9 cellular contexts compared by ENCODE assay signal in genomic region chr11:22830082-22830414, GRCh38. TPM values are rescaled to one million over a fixed set of nuclear protein-coding genes. Genes with fewer than 3 reads are reported as not detected.
DNase-seq lines count a peak whose midpoint lies in the region; ATAC-seq, FAIRE-seq and TF ChIP-seq lines count a peak whose summit lies in the region.
"Had no signal": no experiment of that assay in that cellular context is flagged by ENCODE, and none has a peak within 500 bp of the region (broad histone marks: within the 10 kb centered on the region; RNA-seq: fewer than 3 reads in every experiment).

No MANE protein-coding gene starts in this region.

- dilution Hi-C loops in keratinocyte (cut with MboI; ENCODE audit: extremely low pct_ligation_motif_present, low sequenced_read_pairs): no loop called here

- H3K27ac Mint-ChIP-seq in T-helper 2 cell treated with Interferon-gamma antibody and Interleukin-4, amounts not matched to agents 5 μg/mL and 100 μg/mL, for 36 hours: peak overlapping the region; percentile 89
- H3K27ac Mint-ChIP-seq in activated T-helper 1 cell treated with anti-CD3 and anti-CD28 coated beads, Interleukin-12 subunit alpha, Interleukin-12 subunit beta, Interleukin-2, Interleukin-4 antibody, amounts not matched to agents 30 ng/mL and 10 ng/mL and 1 ng/mL, durations not matched to agents 14 hours and 24 hours and 36 hours: peak overlapping the region; percentile 79

- H3K36me3 Mint-ChIP-seq in T-helper 2 cell treated with Interferon-gamma antibody and Interleukin-4, amounts not matched to agents 5 μg/mL and 100 μg/mL, for 36 hours (ENCODE audit: low read depth): peaks cover 5% of the 10 kb centered on the region
- H3K36me3 Mint-ChIP-seq in activated T-helper 1 cell treated with anti-CD3 and anti-CD28 coated beads, Interleukin-12 subunit alpha, Interleukin-12 subunit beta, Interleukin-2, Interleukin-4 antibody, amounts not matched to agents 30 ng/mL and 10 ng/mL and 1 ng/mL, durations not matched to agents 14 hours and 24 hours and 36 hours (ENCODE audit: low read depth): peaks cover 5% of the 10 kb centered on the region

- H2AFZ ChIP-seq in keratinocyte (ENCODE audit: control insufficient read depth, low read length): no peak overlapping the region

- H3K4me2 ChIP-seq in keratinocyte (ENCODE audit: control insufficient read depth, extremely low read depth, insufficient read depth, low read depth, low read length): peak overlapping the region; percentile 15

- H3K27me3 ChIP-seq in keratinocyte (ENCODE audit: control insufficient read depth, extremely low read depth, insufficient read depth, low read length) (no peaks in the 10 kb centered on the region), stomach smooth muscle (ENCODE audit: control insufficient read depth in 1 of 2, insufficient read depth in 2 of 2, low read length in 2 of 2) (no peaks in the 10 kb centered on the region)

- H3K4me3 ChIP-seq in keratinocyte (ENCODE audit: control insufficient read depth in 2 of 3, extremely low read depth in 1 of 3, insufficient read depth in 2 of 3, low read depth in 1 of 3, low read length in 3 of 3): peak overlapping the region; percentile 52 to 73 (median 69)
- H3K4me3 ChIP-seq in stomach smooth muscle (ENCODE audit: low read length in 2 of 2): peak overlapping the region; percentile 81 to 92

- no peaks in the 10 kb centered on the region for H3K27me3 Mint-ChIP-seq in T-helper 2 cell treated with Interferon-gamma antibody and Interleukin-4, amounts not matched to agents 5 μg/mL and 100 μg/mL, for 36 hours (ENCODE audit: low read depth)
- H3K27me3 Mint-ChIP-seq in activated T-helper 1 cell treated with anti-CD3 and anti-CD28 coated beads, Interleukin-12 subunit alpha, Interleukin-12 subunit beta, Interleukin-2, Interleukin-4 antibody, amounts not matched to agents 30 ng/mL and 10 ng/mL and 1 ng/mL, durations not matched to agents 14 hours and 24 hours and 36 hours (ENCODE audit: insufficient read depth): no peaks in the 10 kb centered on the region

- no peaks in the 10 kb centered on the region for H3K79me2 ChIP-seq in keratinocyte (ENCODE audit: control insufficient read depth, insufficient read depth, low read length)

- H3K4me3 Mint-ChIP-seq in T-helper 2 cell treated with Interferon-gamma antibody and Interleukin-4, amounts not matched to agents 5 μg/mL and 100 μg/mL, for 36 hours: peak overlapping the region; percentile 90
- H3K4me3 Mint-ChIP-seq in activated T-helper 1 cell treated with anti-CD3 and anti-CD28 coated beads, Interleukin-12 subunit alpha, Interleukin-12 subunit beta, Interleukin-2, Interleukin-4 antibody, amounts not matched to agents 30 ng/mL and 10 ng/mL and 1 ng/mL, durations not matched to agents 14 hours and 24 hours and 36 hours: peak overlapping the region; percentile 94

- intact Hi-C loops in activated T-helper 1 cell treated with anti-CD3 and anti-CD28 coated beads, Interleukin-12 subunit alpha, Interleukin-12 subunit beta, Interleukin-2, Interleukin-4 antibody, amounts not matched to agents 30 ng/mL and 10 ng/mL and 1 ng/mL, durations not matched to agents 14 hours and 24 hours and 36 hours (cut with micrococcal nuclease): no loop called here

- no peak overlapping the region for H3K9ac ChIP-seq in keratinocyte (ENCODE audit: control insufficient read depth, extremely low read depth, insufficient read depth, low read length)
- H3K9ac ChIP-seq in stomach smooth muscle (ENCODE audit: low read length in 2 of 2): peak overlapping the region in 1 of 2 donors; percentile 50

- peaks cover 14% of the 10 kb centered on the region for H3K4me1 Mint-ChIP-seq in T-helper 2 cell treated with Interferon-gamma antibody and Interleukin-4, amounts not matched to agents 5 μg/mL and 100 μg/mL, for 36 hours (ENCODE audit: low read depth)
- peaks cover 14% of the 10 kb centered on the region for H3K4me1 Mint-ChIP-seq in activated T-helper 1 cell treated with anti-CD3 and anti-CD28 coated beads, Interleukin-12 subunit alpha, Interleukin-12 subunit beta, Interleukin-2, Interleukin-4 antibody, amounts not matched to agents 30 ng/mL and 10 ng/mL and 1 ng/mL, durations not matched to agents 14 hours and 24 hours and 36 hours (ENCODE audit: low read depth)

- H4K20me1 ChIP-seq in keratinocyte (ENCODE audit: control insufficient read depth, extremely low read depth, insufficient read depth, low read length): no peaks in the 10 kb centered on the region

- H3K4me1 ChIP-seq in keratinocyte (ENCODE audit: control insufficient read depth, extremely low read depth, insufficient read depth, low read length) (peaks cover 5% of the 10 kb centered on the region), stomach smooth muscle (ENCODE audit: control insufficient read depth, insufficient read depth, low read length) (no peaks in the 10 kb centered on the region)

- TF ChIP-seq CTCF in keratinocyte (optimal IDR thresholded peaks at IDR 0.05 in 1 of 3, IDR thresholded peaks at IDR 0.05 in 1 of 3, conservative IDR thresholded peaks at IDR 0.05 in 1 of 3; ENCODE audit: extremely low read depth in 1 of 3, insufficient read depth in 2 of 3, low read length in 3 of 3): no peak

- H3K9me3 ChIP-seq in keratinocyte (ENCODE audit: control insufficient read depth, low read depth, low read length): no peaks in the 10 kb centered on the region
- H3K9me3 ChIP-seq in stomach smooth muscle (ENCODE audit: control insufficient read depth in 2 of 2, low read length in 2 of 2): no peaks in the 10 kb centered on the region

- FAIRE-seq in keratinocyte (lab: Jason Lieb, UNC): no peak

- DNase-seq in T-helper 2 cell treated with Interferon-gamma antibody and Interleukin-4, amounts not matched to agents 5 μg/mL and 100 μg/mL, for 36 hours (ENCODE audit: low spot score): no peak
- DNase-seq in T-helper 2 cell (no peak), keratinocyte (ENCODE audit: low read depth, low spot score) (no peak)
- DNase-seq in activated T-helper 1 cell treated with anti-CD3 and anti-CD28 coated beads, Interleukin-12 subunit alpha, Interleukin-12 subunit beta, Interleukin-2, Interleukin-4 antibody, amounts not matched to agents 30 ng/mL and 10 ng/mL and 1 ng/mL, durations not matched to agents 14 hours and 24 hours and 36 hours (ENCODE audit: low spot score): no peak
- DNase-seq in stimulated activated CD4-positive, alpha-beta T cell treated with anti-CD3 and anti-CD28 coated beads, Interleukin-1b, Interleukin-23, amount 100 ng/mL, for 48 hours: no peak

- H3K9me3 Mint-ChIP-seq in T-helper 2 cell treated with Interferon-gamma antibody and Interleukin-4, amounts not matched to agents 5 μg/mL and 100 μg/mL, for 36 hours: no peaks in the 10 kb centered on the region
- no peaks in the 10 kb centered on the region for H3K9me3 Mint-ChIP-seq in activated T-helper 1 cell treated with anti-CD3 and anti-CD28 coated beads, Interleukin-12 subunit alpha, Interleukin-12 subunit beta, Interleukin-2, Interleukin-4 antibody, amounts not matched to agents 30 ng/mL and 10 ng/mL and 1 ng/mL, durations not matched to agents 14 hours and 24 hours and 36 hours

- ATAC-seq in HG02884 (IDR thresholded peaks at IDR 0.05; ENCODE audit: unreplicated experiment): no peak
- ATAC-seq in HG03460 (IDR thresholded peaks at IDR 0.05; ENCODE audit: unreplicated experiment): no peak

- no peaks in the 10 kb centered on the region for H3K9me1 ChIP-seq in keratinocyte (ENCODE audit: control insufficient read depth, extremely low read depth, insufficient read depth, low read length)

- H3K27ac ChIP-seq in keratinocyte (ENCODE audit: control insufficient read depth, insufficient read depth, low read length): no peak overlapping the region
- H3K27ac ChIP-seq in stomach smooth muscle (ENCODE audit: low read length): no peak overlapping the region

- H3K36me3 ChIP-seq in keratinocyte (ENCODE audit: control insufficient read depth in 2 of 2, extremely low read depth in 1 of 2, insufficient read depth in 2 of 2, low read length in 2 of 2): no peaks in the 10 kb centered on the region
- H3K36me3 ChIP-seq in stomach smooth muscle (ENCODE audit: control insufficient read depth in 2 of 2, insufficient read depth in 2 of 2, low read length in 2 of 2): peaks cover 2 to 10% of the 10 kb centered on the region in 2 donors

RNA-seq across cellular contexts. Expression of gene SVIP, which starts 0.4 kb away (rescaled TPM):
- total RNA-seq in activated T-helper 1 cell treated with anti-CD3 and anti-CD28 coated beads, Interleukin-12 subunit alpha, Interleukin-12 subunit beta, Interleukin-2, Interleukin-4 antibody, amounts not matched to agents 30 ng/mL and 10 ng/mL and 1 ng/mL, durations not matched to agents 14 hours and 24 hours and 36 hours: 45.1 and 47.5 TPM in 2 replicates
- polyA plus RNA-seq in keratinocyte: 0.64 to 3.3 TPM (median 0.76 TPM) in 3 replicates
- 9.8 TPM for polyA plus RNA-seq in keratinocyte (2011; ENCODE audit: low read depth)
- 1.0 and 3.0 TPM in 2 replicates for polyA plus RNA-seq in keratinocyte (2011; cell fraction: cytosol; rRNA removed)
- 0.19 and 0.41 TPM in 2 replicates for polyA plus RNA-seq in keratinocyte (2011; cell fraction: nucleus; rRNA removed)
- polyA plus RNA-seq in keratinocyte (2012; ENCODE audit: low replicate concordance): 2.3 and 10.0 TPM in 2 replicates
- polyA minus RNA-seq in keratinocyte: 0.20 to 0.45 TPM (median 0.20 TPM) in 3 replicates
- polyA minus RNA-seq in keratinocyte (2011; cell fraction: cytosol; rRNA and poly(A)+ RNA removed): not detected
- polyA minus RNA-seq in keratinocyte (2011; cell fraction: nucleus; rRNA and poly(A)+ RNA removed): 0.16 and 0.21 TPM in 2 replicates

RNA-seq across cellular contexts. Expression of gene CCDC179, which starts 30.2 kb away (rescaled TPM):
- total RNA-seq in activated T-helper 1 cell treated with anti-CD3 and anti-CD28 coated beads, Interleukin-12 subunit alpha, Interleukin-12 subunit beta, Interleukin-2, Interleukin-4 antibody, amounts not matched to agents 30 ng/mL and 10 ng/mL and 1 ng/mL, durations not matched to agents 14 hours and 24 hours and 36 hours: not detected in 2 replicates
- polyA plus RNA-seq in keratinocyte: not detected in 3 replicates
- not detected for polyA plus RNA-seq in keratinocyte (2011; ENCODE audit: low read depth)
- polyA plus RNA-seq in keratinocyte (2011; cell fraction: cytosol; rRNA removed): not detected in 2 replicates
- not detected in 2 replicates for polyA plus RNA-seq in keratinocyte (2011; cell fraction: nucleus; rRNA removed)
- polyA plus RNA-seq in keratinocyte (2012; ENCODE audit: low replicate concordance): not detected in 2 replicates
- not detected in 3 replicates for polyA minus RNA-seq in keratinocyte
- polyA minus RNA-seq in keratinocyte (2011; cell fraction: cytosol; rRNA and poly(A)+ RNA removed): not detected
- not detected in 2 replicates for polyA minus RNA-seq in keratinocyte (2011; cell fraction: nucleus; rRNA and poly(A)+ RNA removed)
- polyA plus RNA-seq: adipose tissue had no signal
